ENCODE assay signal across 1 cellular context in the genomic region with DNA sequence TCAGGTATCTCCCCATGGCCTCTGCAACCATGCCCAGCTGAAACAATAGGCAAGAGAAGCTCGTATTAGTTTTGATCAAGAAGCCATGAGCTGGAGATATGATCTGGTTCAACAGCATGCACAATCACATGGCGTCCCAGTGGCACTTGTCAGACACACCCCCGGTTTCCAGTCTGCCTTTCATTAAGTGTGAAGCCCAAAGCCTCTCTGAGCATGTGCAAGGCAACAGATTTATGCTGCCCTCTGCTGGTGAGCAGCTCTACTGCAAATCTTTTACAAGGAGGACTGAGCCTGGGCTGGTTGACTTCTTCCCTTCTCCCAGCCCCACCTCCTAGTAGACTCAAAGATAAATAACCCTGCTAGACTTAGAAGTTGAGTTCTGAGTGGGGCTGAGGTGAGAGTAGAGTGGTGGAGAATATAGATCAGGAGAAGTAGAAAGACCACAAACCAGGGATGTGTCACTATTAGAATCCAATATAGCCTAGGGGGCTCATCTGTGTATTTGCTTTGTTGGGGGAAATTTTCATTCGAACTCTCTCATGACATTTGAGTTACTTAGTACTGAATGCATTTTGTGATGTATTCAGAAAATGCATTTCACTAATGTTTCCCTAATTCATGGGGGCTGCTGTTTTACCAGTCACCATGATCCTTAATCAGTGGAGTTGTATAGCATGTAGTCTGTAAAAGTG.
TF ChIP-seq lines count a peak whose summit lies in the region.

No MANE protein-coding gene starts in this region.

TF ChIP-seq in HepG2, 621 proteins besides CTCF, POLR2A, EP300 and RAD21 (continued from another document and continues in another):
- TF ChIP-seq ZNF710 (CRISPR knock-in tag; IDR thresholded peaks at IDR 0.05; ENCODE audit: borderline replicate concordance) (no peak), CBX2 (IDR thresholded peaks at IDR 0.05; ENCODE audit: low read depth, low read length) (no peak), CBX2 (CRISPR knock-in tag; IDR thresholded peaks at IDR 0.05; ENCODE audit: low read depth) (no peak), ZNF160 (CRISPR knock-in tag; IDR thresholded peaks at IDR 0.05) (no peak), NFKB2 (CRISPR knock-in tag; IDR thresholded peaks at IDR 0.05; ENCODE audit: borderline replicate concordance) (no peak), TFDP1 (CRISPR knock-in tag; IDR thresholded peaks at IDR 0.05; ENCODE audit: borderline replicate concordance) (peak; percentile 88), ZNF44 (CRISPR knock-in tag; IDR thresholded peaks at IDR 0.05) (no peak), ZNF784 (CRISPR knock-in tag; IDR thresholded peaks at IDR 0.05; ENCODE audit: borderline replicate concordance) (no peak), ZNF12 (CRISPR knock-in tag; IDR thresholded peaks at IDR 0.05) (no peak), BHLHE40 (IDR thresholded peaks at IDR 0.05; ENCODE audit: low read length) (no peak), ATF7 (IDR thresholded peaks at IDR 0.05) (no peak), ATF7 (CRISPR knock-in tag; IDR thresholded peaks at IDR 0.05) (no peak), ZNF33B (CRISPR knock-in tag; IDR thresholded peaks at IDR 0.05) (no peak), ARNT (IDR thresholded peaks at IDR 0.05) (no peak), NAIF1 (CRISPR knock-in tag; IDR thresholded peaks at IDR 0.05; ENCODE audit: borderline replicate concordance) (no peak), ZKSCAN1 (IDR thresholded peaks at IDR 0.05; ENCODE audit: low read length) (no peak; the same call in 1 of the 2 replicates), HOXA5 (CRISPR knock-in tag; IDR thresholded peaks at IDR 0.05) (0 out of 2 replicates have a peak, but pooled peaks have one; percentile 48), SP2 (CRISPR knock-in tag; IDR thresholded peaks at IDR 0.05) (no peak), MTA1 (CRISPR knock-in tag; IDR thresholded peaks at IDR 0.05; ENCODE audit: borderline replicate concordance) (no peak), ZNF343 (CRISPR knock-in tag; IDR thresholded peaks at IDR 0.05) (no peak), NRL (CRISPR knock-in tag; IDR thresholded peaks at IDR 0.05; ENCODE audit: borderline replicate concordance) (no peak), MAF1 (CRISPR knock-in tag; IDR thresholded peaks at IDR 0.05; ENCODE audit: borderline replicate concordance) (no peak), ESRRA (CRISPR knock-in tag; IDR thresholded peaks at IDR 0.05; ENCODE audit: low read depth) (0 out of 2 replicates have a peak, but pooled peaks have one; percentile 37), ZSCAN30 (CRISPR knock-in tag; IDR thresholded peaks at IDR 0.05) (no peak), FOXP1 (IDR thresholded peaks at IDR 0.05) (no peak), FOXP1 (CRISPR knock-in tag; IDR thresholded peaks at IDR 0.05) (no peak), KLF9 (CRISPR knock-in tag; IDR thresholded peaks at IDR 0.05; ENCODE audit: low read depth) (0 out of 2 replicates have a peak, but pooled peaks have one; percentile 69)
- TF ChIP-seq, protein P1, sequence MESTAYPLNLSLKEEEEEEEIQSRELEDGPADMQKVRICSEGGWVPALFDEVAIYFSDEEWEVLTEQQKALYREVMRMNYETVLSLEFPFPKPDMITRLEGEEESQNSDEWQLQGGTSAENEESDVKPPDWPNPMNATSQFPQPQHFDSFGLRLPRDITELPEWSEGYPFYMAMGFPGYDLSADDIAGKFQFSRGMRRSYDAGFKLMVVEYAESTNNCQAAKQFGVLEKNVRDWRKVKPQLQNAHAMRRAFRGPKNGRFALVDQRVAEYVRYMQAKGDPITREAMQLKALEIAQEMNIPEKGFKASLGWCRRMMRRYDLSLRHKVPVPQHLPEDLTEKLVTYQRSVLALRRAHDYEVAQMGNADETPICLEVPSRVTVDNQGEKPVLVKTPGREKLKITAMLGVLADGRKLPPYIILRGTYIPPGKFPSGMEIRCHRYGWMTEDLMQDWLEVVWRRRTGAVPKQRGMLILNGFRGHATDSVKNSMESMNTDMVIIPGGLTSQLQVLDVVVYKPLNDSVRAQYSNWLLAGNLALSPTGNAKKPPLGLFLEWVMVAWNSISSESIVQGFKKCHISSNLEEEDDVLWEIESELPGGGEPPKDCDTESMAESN (CRISPR knock-in tag; conservative IDR thresholded peaks at IDR 0.05): peak; percentile 32; the same call in 1 of the 2 replicates
- TF ChIP-seq, protein P2, sequence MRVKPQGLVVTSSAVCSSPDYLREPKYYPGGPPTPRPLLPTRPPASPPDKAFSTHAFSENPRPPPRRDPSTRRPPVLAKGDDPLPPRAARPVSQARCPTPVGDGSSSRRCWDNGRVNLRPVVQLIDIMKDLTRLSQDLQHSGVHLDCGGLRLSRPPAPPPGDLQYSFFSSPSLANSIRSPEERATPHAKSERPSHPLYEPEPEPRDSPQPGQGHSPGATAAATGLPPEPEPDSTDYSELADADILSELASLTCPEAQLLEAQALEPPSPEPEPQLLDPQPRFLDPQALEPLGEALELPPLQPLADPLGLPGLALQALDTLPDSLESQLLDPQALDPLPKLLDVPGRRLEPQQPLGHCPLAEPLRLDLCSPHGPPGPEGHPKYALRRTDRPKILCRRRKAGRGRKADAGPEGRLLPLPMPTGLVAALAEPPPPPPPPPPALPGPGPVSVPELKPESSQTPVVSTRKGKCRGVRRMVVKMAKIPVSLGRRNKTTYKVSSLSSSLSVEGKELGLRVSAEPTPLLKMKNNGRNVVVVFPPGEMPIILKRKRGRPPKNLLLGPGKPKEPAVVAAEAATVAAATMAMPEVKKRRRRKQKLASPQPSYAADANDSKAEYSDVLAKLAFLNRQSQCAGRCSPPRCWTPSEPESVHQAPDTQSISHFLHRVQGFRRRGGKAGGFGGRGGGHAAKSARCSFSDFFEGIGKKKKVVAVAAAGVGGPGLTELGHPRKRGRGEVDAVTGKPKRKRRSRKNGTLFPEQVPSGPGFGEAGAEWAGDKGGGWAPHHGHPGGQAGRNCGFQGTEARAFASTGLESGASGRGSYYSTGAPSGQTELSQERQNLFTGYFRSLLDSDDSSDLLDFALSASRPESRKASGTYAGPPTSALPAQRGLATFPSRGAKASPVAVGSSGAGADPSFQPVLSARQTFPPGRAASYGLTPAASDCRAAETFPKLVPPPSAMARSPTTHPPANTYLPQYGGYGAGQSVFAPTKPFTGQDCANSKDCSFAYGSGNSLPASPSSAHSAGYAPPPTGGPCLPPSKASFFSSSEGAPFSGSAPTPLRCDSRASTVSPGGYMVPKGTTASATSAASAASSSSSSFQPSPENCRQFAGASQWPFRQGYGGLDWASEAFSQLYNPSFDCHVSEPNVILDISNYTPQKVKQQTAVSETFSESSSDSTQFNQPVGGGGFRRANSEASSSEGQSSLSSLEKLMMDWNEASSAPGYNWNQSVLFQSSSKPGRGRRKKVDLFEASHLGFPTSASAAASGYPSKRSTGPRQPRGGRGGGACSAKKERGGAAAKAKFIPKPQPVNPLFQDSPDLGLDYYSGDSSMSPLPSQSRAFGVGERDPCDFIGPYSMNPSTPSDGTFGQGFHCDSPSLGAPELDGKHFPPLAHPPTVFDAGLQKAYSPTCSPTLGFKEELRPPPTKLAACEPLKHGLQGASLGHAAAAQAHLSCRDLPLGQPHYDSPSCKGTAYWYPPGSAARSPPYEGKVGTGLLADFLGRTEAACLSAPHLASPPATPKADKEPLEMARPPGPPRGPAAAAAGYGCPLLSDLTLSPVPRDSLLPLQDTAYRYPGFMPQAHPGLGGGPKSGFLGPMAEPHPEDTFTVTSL (CRISPR knock-in tag; IDR thresholded peaks at IDR 0.05; ENCODE audit: borderline replicate concordance): no peak
- TF ChIP-seq, protein P3, sequence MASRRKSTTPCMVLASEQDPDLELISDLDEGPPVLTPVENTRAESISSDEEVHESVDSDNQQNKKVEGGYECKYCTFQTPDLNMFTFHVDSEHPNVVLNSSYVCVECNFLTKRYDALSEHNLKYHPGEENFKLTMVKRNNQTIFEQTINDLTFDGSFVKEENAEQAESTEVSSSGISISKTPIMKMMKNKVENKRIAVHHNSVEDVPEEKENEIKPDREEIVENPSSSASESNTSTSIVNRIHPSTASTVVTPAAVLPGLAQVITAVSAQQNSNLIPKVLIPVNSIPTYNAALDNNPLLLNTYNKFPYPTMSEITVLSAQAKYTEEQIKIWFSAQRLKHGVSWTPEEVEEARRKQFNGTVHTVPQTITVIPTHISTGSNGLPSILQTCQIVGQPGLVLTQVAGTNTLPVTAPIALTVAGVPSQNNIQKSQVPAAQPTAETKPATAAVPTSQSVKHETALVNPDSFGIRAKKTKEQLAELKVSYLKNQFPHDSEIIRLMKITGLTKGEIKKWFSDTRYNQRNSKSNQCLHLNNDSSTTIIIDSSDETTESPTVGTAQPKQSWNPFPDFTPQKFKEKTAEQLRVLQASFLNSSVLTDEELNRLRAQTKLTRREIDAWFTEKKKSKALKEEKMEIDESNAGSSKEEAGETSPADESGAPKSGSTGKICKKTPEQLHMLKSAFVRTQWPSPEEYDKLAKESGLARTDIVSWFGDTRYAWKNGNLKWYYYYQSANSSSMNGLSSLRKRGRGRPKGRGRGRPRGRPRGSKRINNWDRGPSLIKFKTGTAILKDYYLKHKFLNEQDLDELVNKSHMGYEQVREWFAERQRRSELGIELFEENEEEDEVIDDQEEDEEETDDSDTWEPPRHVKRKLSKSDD (CRISPR knock-in tag; IDR thresholded peaks at IDR 0.05; ENCODE audit: low read depth): no peak
- TF ChIP-seq, protein P4, sequence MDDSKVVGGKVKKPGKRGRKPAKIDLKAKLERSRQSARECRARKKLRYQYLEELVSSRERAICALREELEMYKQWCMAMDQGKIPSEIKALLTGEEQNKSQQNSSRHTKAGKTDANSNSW (CRISPR knock-in tag; IDR thresholded peaks at IDR 0.05; ENCODE audit: borderline replicate concordance): no peak
- TF ChIP-seq, protein P5, sequence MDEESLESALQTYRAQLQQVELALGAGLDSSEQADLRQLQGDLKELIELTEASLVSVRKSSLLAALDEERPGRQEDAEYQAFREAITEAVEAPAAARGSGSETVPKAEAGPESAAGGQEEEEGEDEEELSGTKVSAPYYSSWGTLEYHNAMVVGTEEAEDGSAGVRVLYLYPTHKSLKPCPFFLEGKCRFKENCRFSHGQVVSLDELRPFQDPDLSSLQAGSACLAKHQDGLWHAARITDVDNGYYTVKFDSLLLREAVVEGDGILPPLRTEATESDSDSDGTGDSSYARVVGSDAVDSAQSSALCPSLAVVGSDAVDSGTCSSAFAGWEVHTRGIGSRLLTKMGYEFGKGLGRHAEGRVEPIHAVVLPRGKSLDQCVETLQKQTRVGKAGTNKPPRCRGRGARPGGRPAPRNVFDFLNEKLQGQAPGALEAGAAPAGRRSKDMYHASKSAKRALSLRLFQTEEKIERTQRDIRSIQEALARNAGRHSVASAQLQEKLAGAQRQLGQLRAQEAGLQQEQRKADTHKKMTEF (CRISPR knock-in tag; IDR thresholded peaks at IDR 0.05): peak; percentile 49; the same call in 1 of the 2 replicates
- TF ChIP-seq, protein P6, sequence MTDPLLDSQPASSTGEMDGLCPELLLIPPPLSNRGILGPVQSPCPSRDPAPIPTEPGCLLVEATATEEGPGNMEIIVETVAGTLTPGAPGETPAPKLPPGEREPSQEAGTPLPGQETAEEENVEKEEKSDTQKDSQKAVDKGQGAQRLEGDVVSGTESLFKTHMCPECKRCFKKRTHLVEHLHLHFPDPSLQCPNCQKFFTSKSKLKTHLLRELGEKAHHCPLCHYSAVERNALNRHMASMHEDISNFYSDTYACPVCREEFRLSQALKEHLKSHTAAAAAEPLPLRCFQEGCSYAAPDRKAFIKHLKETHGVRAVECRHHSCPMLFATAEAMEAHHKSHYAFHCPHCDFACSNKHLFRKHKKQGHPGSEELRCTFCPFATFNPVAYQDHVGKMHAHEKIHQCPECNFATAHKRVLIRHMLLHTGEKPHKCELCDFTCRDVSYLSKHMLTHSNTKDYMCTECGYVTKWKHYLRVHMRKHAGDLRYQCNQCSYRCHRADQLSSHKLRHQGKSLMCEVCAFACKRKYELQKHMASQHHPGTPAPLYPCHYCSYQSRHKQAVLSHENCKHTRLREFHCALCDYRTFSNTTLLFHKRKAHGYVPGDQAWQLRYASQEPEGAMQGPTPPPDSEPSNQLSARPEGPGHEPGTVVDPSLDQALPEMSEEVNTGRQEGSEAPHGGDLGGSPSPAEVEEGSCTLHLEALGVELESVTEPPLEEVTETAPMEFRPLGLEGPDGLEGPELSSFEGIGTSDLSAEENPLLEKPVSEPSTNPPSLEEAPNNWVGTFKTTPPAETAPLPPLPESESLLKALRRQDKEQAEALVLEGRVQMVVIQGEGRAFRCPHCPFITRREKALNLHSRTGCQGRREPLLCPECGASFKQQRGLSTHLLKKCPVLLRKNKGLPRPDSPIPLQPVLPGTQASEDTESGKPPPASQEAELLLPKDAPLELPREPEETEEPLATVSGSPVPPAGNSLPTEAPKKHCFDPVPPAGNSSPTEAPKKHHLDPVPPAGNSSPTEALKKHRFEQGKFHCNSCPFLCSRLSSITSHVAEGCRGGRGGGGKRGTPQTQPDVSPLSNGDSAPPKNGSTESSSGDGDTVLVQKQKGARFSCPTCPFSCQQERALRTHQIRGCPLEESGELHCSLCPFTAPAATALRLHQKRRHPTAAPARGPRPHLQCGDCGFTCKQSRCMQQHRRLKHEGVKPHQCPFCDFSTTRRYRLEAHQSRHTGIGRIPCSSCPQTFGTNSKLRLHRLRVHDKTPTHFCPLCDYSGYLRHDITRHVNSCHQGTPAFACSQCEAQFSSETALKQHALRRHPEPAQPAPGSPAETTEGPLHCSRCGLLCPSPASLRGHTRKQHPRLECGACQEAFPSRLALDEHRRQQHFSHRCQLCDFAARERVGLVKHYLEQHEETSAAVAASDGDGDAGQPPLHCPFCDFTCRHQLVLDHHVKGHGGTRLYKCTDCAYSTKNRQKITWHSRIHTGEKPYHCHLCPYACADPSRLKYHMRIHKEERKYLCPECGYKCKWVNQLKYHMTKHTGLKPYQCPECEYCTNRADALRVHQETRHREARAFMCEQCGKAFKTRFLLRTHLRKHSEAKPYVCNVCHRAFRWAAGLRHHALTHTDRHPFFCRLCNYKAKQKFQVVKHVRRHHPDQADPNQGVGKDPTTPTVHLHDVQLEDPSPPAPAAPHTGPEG (CRISPR knock-in tag; IDR thresholded peaks at IDR 0.05): no peak
